8 cellular contexts compared by ENCODE assay signal in genomic region chr6:109349419-109349987, GRCh38. TPM values are rescaled to one million over a fixed set of nuclear protein-coding genes. Genes with fewer than 3 reads are reported as not detected.
DNase-seq lines count a peak whose midpoint lies in the region; ATAC-seq and TF ChIP-seq lines count a peak whose summit lies in the region.

No MANE protein-coding gene starts in this region.

- no peaks in the 10 kb centered on the region for H3K27me3 ChIP-seq in stomach

- TF ChIP-seq POLR2A in stomach (IDR thresholded peaks at IDR 0.05) = no peak

- intact Hi-C loops in stomach (cut with DNase I; ENCODE audit: low total_unique reads) = no loop called here

- ATAC-seq in HG03432 (IDR thresholded peaks at IDR 0.05; ENCODE audit: unreplicated experiment) = no peak

- no peak overlapping the region for H3K4me3 Mint-ChIP-seq in HFFc6
- H3K4me3 Mint-ChIP-seq in glutamatergic neuron (ENCODE audit: unreplicated experiment) = no peak overlapping the region

- peaks cover 0 to 13% (median 8%) of the 10 kb centered on the region in 4 donors for H3K36me3 ChIP-seq in stomach

- H3K27me3 Mint-ChIP-seq in HFFc6 (ENCODE audit: insufficient read depth) = no peaks in the 10 kb centered on the region; the same call in 1 of the 2 replicates
- H3K27me3 Mint-ChIP-seq in glutamatergic neuron (ENCODE audit: unreplicated experiment) = no peaks in the 10 kb centered on the region

- H3K27ac ChIP-seq in stomach = peak overlapping the region; percentile 70 to 85 (median 79)

- H3K4me3 ChIP-seq in fibroblast of pulmonary artery (replicated peaks; ENCODE audit: low read depth, low read length) (no peak overlapping the region), stomach (no peak overlapping the region)

- no peak overlapping the region for H3K27ac Mint-ChIP-seq in HFFc6
- H3K27ac Mint-ChIP-seq in glutamatergic neuron (ENCODE audit: unreplicated experiment) = no peak overlapping the region

- no peaks in the 10 kb centered on the region for H3K9me3 ChIP-seq in stomach

- TF ChIP-seq EP300 in stomach (IDR thresholded peaks at IDR 0.05) = no peak

- peak; percentile 68 for DNase-seq in HFFc6
- peak; percentile 34 for DNase-seq in RPMI7951 (ENCODE audit: low read depth)
- DNase-seq in fibroblast of pulmonary artery (ENCODE audit: low read depth) = peak; percentile 90
- DNase-seq in stomach = peak; percentile 73
- DNase-seq in hypothalamus (lab: John Stamatoyannopoulos, UW) = no peak
- DNase-seq in glutamatergic neuron = no peak
- DNase-seq in nucleus accumbens (lab: John Stamatoyannopoulos, UW) = no peak

- 27 to 47% (median 33%) methylated on average over 3 of the region's 3 CpGs for WGBS in stomach, 5 donors

- peaks cover 20% of the 10 kb centered on the region; the same call in 1 of the 2 replicates for H3K36me3 Mint-ChIP-seq in HFFc6 (ENCODE audit: low read depth)
- no peaks in the 10 kb centered on the region for H3K36me3 Mint-ChIP-seq in glutamatergic neuron (ENCODE audit: unreplicated experiment)

- H3K4me1 ChIP-seq in stomach = peaks cover 26 to 56% (median 42%) of the 10 kb centered on the region in 4 donors

- H3K9me3 Mint-ChIP-seq in HFFc6 = no peaks in the 10 kb centered on the region
- H3K9me3 Mint-ChIP-seq in glutamatergic neuron (ENCODE audit: unreplicated experiment) = no peaks in the 10 kb centered on the region

- TF ChIP-seq CTCF in HFFc6 (IDR thresholded peaks at IDR 0.05) = no peak
- TF ChIP-seq CTCF in fibroblast of pulmonary artery (IDR thresholded peaks at IDR 0.05; ENCODE audit: low read length, missing control alignments) = no peak
- TF ChIP-seq CTCF in stomach (IDR thresholded peaks at IDR 0.05) = no peak
- TF ChIP-seq CTCF in glutamatergic neuron (IDR thresholded peaks at IDR 0.05; ENCODE audit: partially characterized antibody, unreplicated experiment) = no peak

- peaks cover 40% of the 10 kb centered on the region for H3K4me1 Mint-ChIP-seq in HFFc6 (ENCODE audit: low read depth)
- no peaks in the 10 kb centered on the region for H3K4me1 Mint-ChIP-seq in glutamatergic neuron (ENCODE audit: low read depth, unreplicated experiment)

RNA-seq across cellular contexts. Expression of gene CD164, which starts 32.8 kb away (rescaled TPM):
- 100 to 1,000 TPM; 243 to 260 (median 252) TPM for total RNA-seq in HFFc6 (2021; fragmentation: NEBNext Ultra II Directional; extraction: Animal tissue kit (Norgen Biotek cat#: 25700))
- 274 and 382 TPM in 2 replicates for total RNA-seq in RPMI7951 (2014; rRNA removed; shearing (Covaris generic))
- 100 to 1,000 TPM in 3 of 5 donors, 10 to 100 TPM in 2; 62.4 to 453 (median 105) TPM for total RNA-seq in stomach
- polyA plus RNA-seq in stomach = 100 to 1,000 TPM in 1 of 3 donors, 10 to 100 TPM in 2; 86.5 to 104 (median 99.4) TPM
- total RNA-seq in glutamatergic neuron (ENCODE audit: unreplicated experiment) = 45.5 TPM

Comparison
In these comparisons a context has a peak if more than half of its experiments do, and no peak if none do; other contexts are left out.
1. DNase-seq: peak in HFFc6 (single experiment), RPMI7951 (single experiment), fibroblast of pulmonary artery (single experiment) and stomach (single experiment); none in hypothalamus (0 of 51), glutamatergic neuron (single experiment) and nucleus accumbens (0 of 56).